3 cellular contexts compared by ENCODE assay signal in genomic region chr1:74419611-74420010, GRCh38.
TF ChIP-seq lines count a peak whose summit lies in the region.

No MANE protein-coding gene starts in this region.

TF ChIP-seq in HepG2, 621 proteins besides CTCF, POLR2A, EP300 and RAD21:
- peak; percentile 75 for TF ChIP-seq MAFF (IDR thresholded peaks at IDR 0.05; ENCODE audit: low read depth, low read length)
- TF ChIP-seq U2AF2 (IDR thresholded peaks at IDR 0.05; ENCODE audit: low read depth, low read length) = no peak
- TF ChIP-seq MAFK (conservative IDR thresholded peaks at IDR 0.05 in 1 of 2, IDR thresholded peaks at IDR 0.05 in 1 of 2; ENCODE audit: low read length in 2 of 2) = peak; percentile 63 to 78

TF ChIP-seq in IMR-90, 13 proteins besides CTCF, POLR2A, EP300 and RAD21:
- no peak for TF ChIP-seq CEBPB (IDR thresholded peaks at IDR 0.05; ENCODE audit: low read depth, low read length)
- TF ChIP-seq MAFK (IDR thresholded peaks at IDR 0.05; ENCODE audit: low read depth, low read length) = peak; percentile 83

TF ChIP-seq in K562, 482 proteins besides CTCF, POLR2A, EP300 and RAD21:
- TF ChIP-seq RHOXF2B (CRISPR knock-in tag; conservative IDR thresholded peaks at IDR 0.05) (no peak), ZNF316 (IDR thresholded peaks at IDR 0.05) (0 out of 2 replicates have a peak, but pooled peaks have one; percentile 2)
